11 cellular contexts compared by ENCODE assay signal in genomic region chr14:96698846-96699543, GRCh38.
A peak's percentile ranks its signal among the peaks of the same experiment; 100 is the strongest.
DNase-seq lines count a peak whose midpoint lies in the region; ATAC-seq and TF ChIP-seq lines count a peak whose summit lies in the region.
"Had no signal": no experiment of that assay in that cellular context is flagged by ENCODE, and none has a peak within 500 bp of the region (broad histone marks: within the 10 kb centered on the region; RNA-seq: fewer than 3 reads in every experiment).

No MANE protein-coding gene starts in this region.

- CTCF ChIA-PET in activated CD4-positive, alpha-beta T cell treated with anti-CD3 and anti-CD28 coated beads for 36 hours (lab: Charles Lee) = interaction anchor here (0.8 to 1.3 kb wide), 3 partner anchors 14 to 43 kb away, joined by 3 to 6 read pairs (median 3); no protein-coding TSS in a partner anchor
- CTCF ChIA-PET in Panc1 (lab: Charles Lee) = no interaction called here

- H3K27me3 Mint-ChIP-seq in activated CD4-positive, alpha-beta T cell treated with anti-CD3 and anti-CD28 coated beads for 36 hours = peaks cover 11% of the 10 kb centered on the region

- BruUV-seq in Panc1 (replicated peaks; lab: Mats Ljungman, UMichigan) = no TSS peak

- 0 out of 2 replicates have a peak, but pooled peaks have one; percentile 27 for TF ChIP-seq CTCF in Panc1 (IDR thresholded peaks at IDR 0.05)

- H3K4me1 ChIP-seq in Panc1 (ENCODE audit: control insufficient read depth, insufficient read depth, low read length) = no peaks in the 10 kb centered on the region
- H3K4me1 ChIP-seq: SJSA1 had no signal

- no peak overlapping the region for H3K4me3 Mint-ChIP-seq in activated CD4-positive, alpha-beta T cell treated with anti-CD3 and anti-CD28 coated beads for 36 hours

- intact Hi-C loops in activated CD4-positive, alpha-beta T cell treated with anti-CD3 and anti-CD28 coated beads for 36 hours (cut with DNase I, micrococcal nuclease) = no loop called here
- intact Hi-C loops in Panc1 (cut with micrococcal nuclease; ENCODE audit: unreplicated experiment) = no loop called here

- no peak overlapping the region for H3K4me3 ChIP-seq in Panc1 (ENCODE audit: low read depth in 2 of 2, low read length in 2 of 2)
- H3K4me3 ChIP-seq: SJSA1 had no signal

- no peaks in the 10 kb centered on the region for H3K27me3 ChIP-seq in Panc1 (ENCODE audit: control insufficient read depth, insufficient read depth, low read length)
- H3K27me3 ChIP-seq: SJSA1 had no signal

- no peaks in the 10 kb centered on the region for H3K9me3 ChIP-seq in Panc1 (ENCODE audit: control insufficient read depth, insufficient read depth, low read depth, low read length)
- H3K9me3 ChIP-seq: SJSA1 had no signal

- POLR2A ChIA-PET in activated CD4-positive, alpha-beta T cell treated with anti-CD3 and anti-CD28 coated beads for 36 hours (lab: Charles Lee) = no interaction called here
- POLR2A ChIA-PET in Panc1 (lab: Charles Lee) = no interaction called here

- peak; percentile 46 for DNase-seq in activated CD4-positive, alpha-beta T cell treated with anti-CD3 and anti-CD28 coated beads for 36 hours
- no peak for DNase-seq in activated CD4-positive, alpha-beta T cell treated with anti-CD3 and anti-CD28 coated beads for 4 hours
- DNase-seq in Panc1 (ENCODE audit: low read depth, low spot score) (no peak), NCI-H526 treated with DMSO at 0.1 percent for 48 hours (lab: John Stamatoyannopoulos, UW) (no peak), ecto neural progenitor cell (ENCODE audit: low spot score) (no peak)
- peak; percentile 5 to 7 for DNase-seq in stimulated activated CD4-positive, alpha-beta T cell treated with anti-CD3 and anti-CD28 coated beads, Interleukin-2, amount 100 ng/mL, for 48 hours
- DNase-seq: HCEC 1CT had no signal

- ATAC-seq in activated CD4-positive, alpha-beta T cell treated with anti-CD3 and anti-CD28 coated beads for 36 hours = peak; percentile 64
- ATAC-seq in GM21529 (IDR thresholded peaks at IDR 0.05; ENCODE audit: unreplicated experiment) (peak; percentile 84), Panc1 (no peak), HG03108 (IDR thresholded peaks at IDR 0.05; ENCODE audit: unreplicated experiment) (no peak)
- ATAC-seq: left lobe of liver had no signal

- H3K36me3 Mint-ChIP-seq in activated CD4-positive, alpha-beta T cell treated with anti-CD3 and anti-CD28 coated beads for 36 hours (ENCODE audit: low read depth) = no peaks in the 10 kb centered on the region

- no peak overlapping the region for H3K27ac ChIP-seq in Panc1 (ENCODE audit: low read length)
- H3K27ac ChIP-seq: SJSA1 had no signal

- in situ Hi-C loops in Panc1 (cut with HindIII; ENCODE audit: low pct_unique_long_range_greater_than_20kb, low sequenced_read_pairs) = no loop called here

- no peaks in the 10 kb centered on the region for H3K36me3 ChIP-seq in Panc1 (ENCODE audit: control insufficient read depth, insufficient read depth, low read length)
- H3K36me3 ChIP-seq: SJSA1 had no signal

- H3K4me1 Mint-ChIP-seq in activated CD4-positive, alpha-beta T cell treated with anti-CD3 and anti-CD28 coated beads for 36 hours = no peaks in the 10 kb centered on the region

- no peaks in the 10 kb centered on the region for H3K9me3 Mint-ChIP-seq in activated CD4-positive, alpha-beta T cell treated with anti-CD3 and anti-CD28 coated beads for 36 hours (ENCODE audit: low read depth)

- no peak overlapping the region for H3K27ac Mint-ChIP-seq in activated CD4-positive, alpha-beta T cell treated with anti-CD3 and anti-CD28 coated beads for 36 hours

Comparison
In these comparisons a context has a peak if more than half of its experiments do, and no peak if none do; other contexts are left out.
1. DNase-seq: peak in activated CD4-positive, alpha-beta T cell treated with anti-CD3 and anti-CD28 coated beads for 36 hours (single experiment) and stimulated activated CD4-positive, alpha-beta T cell treated with anti-CD3 and anti-CD28 coated beads, Interleukin-2, amount 100 ng/mL, for 48 hours (2 of 2); none in activated CD4-positive, alpha-beta T cell treated with anti-CD3 and anti-CD28 coated beads for 4 hours (0 of 2), Panc1 (single experiment), NCI-H526 treated with DMSO at 0.1 percent for 48 hours (single experiment) and ecto neural progenitor cell (single experiment).
2. ATAC-seq: peak in activated CD4-positive, alpha-beta T cell treated with anti-CD3 and anti-CD28 coated beads for 36 hours (single experiment) and GM21529 (single experiment); none in Panc1 (single experiment) and HG03108 (single experiment).